In the genomic region with DNA sequence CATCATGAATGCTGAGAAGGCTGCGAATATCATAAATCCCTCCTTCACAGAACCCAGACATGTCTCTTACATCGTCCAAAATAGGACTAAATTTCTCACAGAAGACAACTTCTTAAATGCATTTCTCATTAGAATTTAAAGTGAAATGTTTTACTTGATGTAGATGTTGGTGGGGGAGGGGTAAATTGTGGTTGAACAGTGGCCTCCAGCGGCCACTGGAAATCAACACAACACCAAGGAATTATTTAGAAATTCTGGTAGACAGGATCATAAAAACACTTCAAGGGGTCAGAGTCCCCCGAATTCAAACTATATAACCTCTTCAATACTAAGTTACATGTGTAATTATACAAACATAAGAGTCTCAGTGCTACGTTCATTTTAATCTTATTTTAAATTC, we compare ENCODE assay signal across 8 cellular contexts.
DNase-seq lines count a peak whose midpoint lies in the region; ATAC-seq and TF ChIP-seq lines count a peak whose summit lies in the region.

No MANE protein-coding gene starts in this region.

- no peak overlapping the region for H3K23ac ChIP-seq in trophoblast cell (ENCODE audit: low read length)

- no peak overlapping the region for H3K18ac ChIP-seq in trophoblast cell (ENCODE audit: low read length)

- H3K36me3 Mint-ChIP-seq in natural killer cell treated with Interleukin-12 subunit alpha and Interleukin-12 subunit beta and Interleukin-15 and Interleukin-18, amount 100 ng/mL, for 72 hours: no peaks in the 10 kb centered on the region

- H2BK12ac ChIP-seq in trophoblast cell (ENCODE audit: low read length): no peak overlapping the region

- H2BK5ac ChIP-seq in trophoblast cell (ENCODE audit: low read depth, low read length, poor library complexity): no peak overlapping the region

- TF ChIP-seq CTCF in heart right ventricle (IDR thresholded peaks at IDR 0.05) (peak in 8 of 9 donors; percentile 31 to 67 (median 50)), epithelial cell of proximal tubule (conservative IDR thresholded peaks at IDR 0.05; ENCODE audit: low read depth, low read length) (peak; percentile 65)

- H3K9me3 Mint-ChIP-seq in natural killer cell treated with Interleukin-12 subunit alpha and Interleukin-12 subunit beta and Interleukin-15 and Interleukin-18, amount 100 ng/mL, for 72 hours: no peaks in the 10 kb centered on the region

- no peak overlapping the region for H3K4me3 Mint-ChIP-seq in natural killer cell treated with Interleukin-12 subunit alpha and Interleukin-12 subunit beta and Interleukin-15 and Interleukin-18, amount 100 ng/mL, for 72 hours

- no peaks in the 10 kb centered on the region for H3K79me1 ChIP-seq in trophoblast cell (ENCODE audit: low read length)

- H3K27ac ChIP-seq in heart right ventricle (no peak overlapping the region), trophoblast cell (ENCODE audit: low read depth, low read length) (no peak overlapping the region)

- H3K14ac ChIP-seq in trophoblast cell (ENCODE audit: low read length): no peak overlapping the region

- intact Hi-C loops in heart right ventricle (cut with DNase I) (loop anchor here in 4 of 10 donors (5.0 to 10.0 kb wide), 3 partner anchors 1198 to 1748 kb away; no protein-coding TSS in a partner anchor), left cardiac atrium (cut with DNase I) (loop anchor here in 1 of 2 donors (5.0 kb wide), 2 partner anchors 1185 to 1200 kb away; no protein-coding TSS in a partner anchor)

- H4K91ac ChIP-seq in trophoblast cell (ENCODE audit: low read depth, low read length): no peak overlapping the region

- no peak overlapping the region for H3K9ac ChIP-seq in trophoblast cell (ENCODE audit: low read length)

- no peak overlapping the region for H3K27ac Mint-ChIP-seq in natural killer cell treated with Interleukin-12 subunit alpha and Interleukin-12 subunit beta and Interleukin-15 and Interleukin-18, amount 100 ng/mL, for 72 hours

- H3K4me1 ChIP-seq in heart right ventricle: no peaks in the 10 kb centered on the region
- H3K4me1 ChIP-seq in trophoblast cell (ENCODE audit: control insufficient read depth in 1 of 2, insufficient read depth in 2 of 2, low read length in 2 of 2): no peaks in the 10 kb centered on the region

- H3K36me3 ChIP-seq in heart right ventricle (no peaks in the 10 kb centered on the region), trophoblast cell (ENCODE audit: control insufficient read depth in 1 of 2, insufficient read depth in 2 of 2, low read length in 2 of 2) (no peaks in the 10 kb centered on the region)

- no peak overlapping the region for H3K4ac ChIP-seq in trophoblast cell (ENCODE audit: low read depth, low read length)

- ATAC-seq in heart right ventricle: no peak
- no peak for ATAC-seq in left cardiac atrium
- peak; percentile 63 for ATAC-seq in HG03045 (IDR thresholded peaks at IDR 0.05; ENCODE audit: unreplicated experiment)
- no peak for ATAC-seq in natural killer cell treated with Interleukin-12 subunit alpha and Interleukin-12 subunit beta and Interleukin-15 and Interleukin-18, amount 100 ng/mL, for 72 hours

- no peaks in the 10 kb centered on the region for H3K4me1 Mint-ChIP-seq in natural killer cell treated with Interleukin-12 subunit alpha and Interleukin-12 subunit beta and Interleukin-15 and Interleukin-18, amount 100 ng/mL, for 72 hours (ENCODE audit: low read depth in 2 of 2)

- H3K4me3 ChIP-seq in heart right ventricle (no peak overlapping the region), epithelial cell of proximal tubule (ENCODE audit: low read depth, low read length) (no peak overlapping the region), trophoblast cell (ENCODE audit: low read depth, low read length) (no peak overlapping the region)

- H3K27me3 Mint-ChIP-seq in natural killer cell treated with Interleukin-12 subunit alpha and Interleukin-12 subunit beta and Interleukin-15 and Interleukin-18, amount 100 ng/mL, for 72 hours: peaks cover 0 to 7% of the 10 kb centered on the region in 2 donors

- 27 to 29% methylated on average over 5 of the region's 5 CpGs for WGBS in heart right ventricle, 2 donors
- no CpG with 5 or more reads among the region's 5 CpGs for WGBS in trophoblast cell (ENCODE audit: extremely low coverage, insufficient coverage, insufficient read length)

- H4K12ac ChIP-seq in trophoblast cell (ENCODE audit: low read depth, low read length): no peak overlapping the region

- no peak overlapping the region for H2BK120ac ChIP-seq in trophoblast cell (ENCODE audit: insufficient read depth, low read length, poor library complexity)

- DNase-seq in heart right ventricle: peak in 1 of 2 donors; percentile 10
- no peak for DNase-seq in left cardiac atrium
- DNase-seq in NOMO-1 treated with DMSO at 0.1 percent for 48 hours (lab: John Stamatoyannopoulos, UW; ENCODE audit: unreplicated experiment): peak; percentile 15
- DNase-seq in epithelial cell of proximal tubule (ENCODE audit: low read depth): no peak
- peak; percentile 9 to 45 for DNase-seq in trophoblast cell
- DNase-seq in natural killer cell treated with Interleukin-12 subunit alpha and Interleukin-12 subunit beta and Interleukin-15 and Interleukin-18, amount 100 ng/mL, for 72 hours (ENCODE audit: low spot score): no peak
- no peak for DNase-seq in CD1c-positive myeloid dendritic cell (ENCODE audit: extremely low spot score)

- H3K27me3 ChIP-seq in heart right ventricle (no peaks in the 10 kb centered on the region), trophoblast cell (ENCODE audit: insufficient read depth, low read length) (no peaks in the 10 kb centered on the region)

- H2AFZ ChIP-seq in trophoblast cell (ENCODE audit: insufficient read depth, low read length, poor library complexity): no peak overlapping the region

- no peaks in the 10 kb centered on the region for H3K79me2 ChIP-seq in trophoblast cell (ENCODE audit: control insufficient read depth, insufficient read depth, low read length, poor library complexity)

- H2AK5ac ChIP-seq in trophoblast cell (ENCODE audit: low read length): no peak overlapping the region

- no peak overlapping the region for H3K4me2 ChIP-seq in trophoblast cell (ENCODE audit: low read length)

- no peak overlapping the region for H4K8ac ChIP-seq in trophoblast cell (ENCODE audit: low read depth, low read length)

- H3K9me3 ChIP-seq in heart right ventricle (no peaks in the 10 kb centered on the region), trophoblast cell (ENCODE audit: insufficient read depth, low read depth, low read length) (no peaks in the 10 kb centered on the region)

Comparison
In these comparisons a context has a peak if more than half of its experiments do, and no peak if none do; other contexts are left out.
1. DNase-seq: peak in NOMO-1 treated with DMSO at 0.1 percent for 48 hours (single experiment) and trophoblast cell (2 of 2); none in left cardiac atrium (single experiment), epithelial cell of proximal tubule (single experiment), natural killer cell treated with Interleukin-12 subunit alpha and Interleukin-12 subunit beta and Interleukin-15 and Interleukin-18, amount 100 ng/mL, for 72 hours (single experiment) and CD1c-positive myeloid dendritic cell (single experiment).